ENCODE assay signal across 19 cellular contexts in the genomic region with DNA sequence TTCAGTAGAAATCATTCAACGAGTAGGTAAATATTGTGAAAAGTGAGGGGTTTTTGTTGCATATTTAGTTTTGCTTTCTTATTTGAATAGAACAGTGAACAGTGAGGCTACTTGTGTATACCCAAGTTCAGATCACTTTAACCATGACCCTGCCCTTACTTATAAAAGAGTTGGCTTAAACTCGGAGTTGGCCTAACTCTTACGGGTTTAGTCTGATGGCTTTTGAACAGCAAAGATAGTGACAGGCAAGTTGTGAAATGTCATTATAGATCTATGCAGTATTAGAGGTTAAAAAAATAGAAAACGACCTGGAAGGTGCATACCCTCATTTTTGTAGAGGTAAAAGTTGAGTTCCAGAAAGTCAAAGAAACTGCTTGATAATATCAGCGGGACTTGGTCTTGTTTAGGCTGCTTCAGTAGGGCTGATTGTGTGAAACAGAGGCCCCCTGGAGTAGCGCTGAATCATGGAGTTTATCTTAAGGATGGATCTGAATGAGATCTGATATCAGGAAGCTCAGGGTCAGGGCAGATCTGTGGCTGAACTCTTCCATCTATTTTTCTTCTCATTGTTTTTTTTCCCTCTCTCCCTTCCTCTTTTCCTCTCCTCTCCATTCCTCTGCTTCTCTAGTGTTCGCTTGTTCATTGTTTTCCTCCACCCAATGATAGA.
"Had no signal": no experiment of that assay in that cellular context is flagged by ENCODE, and none has a peak within 500 bp of the region (broad histone marks: within the 10 kb centered on the region; RNA-seq: fewer than 3 reads in every experiment).

No MANE protein-coding gene starts in this region.

- H3K4me3 ChIP-seq: colonic mucosa, gastrocnemius medialis, hepatocyte, lower lobe of right lung, psoas muscle, SK-N-MC, upper lobe of left lung had no signal

- H3K27me3 Mint-ChIP-seq: activated naive CD4-positive, alpha-beta T cell treated with anti-CD3 and anti-CD28 coated beads, Interleukin-2, amount 10 ng/mL, durations not matched to agents 7 days and 5 days had no signal

- H3K27ac ChIP-seq: colonic mucosa, epithelial cell of prostate, gastrocnemius medialis, hepatocyte, lower lobe of right lung, psoas muscle, SK-N-MC, upper lobe of left lung had no signal

- H3K4me3 Mint-ChIP-seq: activated naive CD4-positive, alpha-beta T cell treated with anti-CD3 and anti-CD28 coated beads, Interleukin-2, amount 10 ng/mL, durations not matched to agents 7 days and 5 days; natural killer cell had no signal

- H3K9me3 Mint-ChIP-seq: activated naive CD4-positive, alpha-beta T cell treated with anti-CD3 and anti-CD28 coated beads, Interleukin-2, amount 10 ng/mL, durations not matched to agents 7 days and 5 days; natural killer cell had no signal

- H3K36me3 Mint-ChIP-seq: natural killer cell had no signal

- H3K4me1 ChIP-seq: colonic mucosa, lower lobe of right lung had no signal

- H3K27ac Mint-ChIP-seq: activated naive CD4-positive, alpha-beta T cell treated with anti-CD3 and anti-CD28 coated beads, Interleukin-2, amount 10 ng/mL, durations not matched to agents 7 days and 5 days; activated T-helper 2 cell treated with anti-CD3 and anti-CD28 coated beads, Interferon-gamma antibody, Interleukin-2, Interleukin-4, amounts not matched to agents 10 μg/mL and 5 μg/mL and 100 μg/mL, durations not matched to agents 14 hours and 24 hours and 36 hours; natural killer cell had no signal

- ATAC-seq: gastrocnemius medialis, lower lobe of right lung, natural killer cell, psoas muscle, sciatic nerve had no signal

- H3K36me3 ChIP-seq: colonic mucosa, gastrocnemius medialis, lower lobe of right lung, upper lobe of left lung had no signal

- H3K4me1 Mint-ChIP-seq: activated naive CD4-positive, alpha-beta T cell treated with anti-CD3 and anti-CD28 coated beads, Interleukin-2, amount 10 ng/mL, durations not matched to agents 7 days and 5 days had no signal

- H3K27me3 ChIP-seq: colonic mucosa, gastrocnemius medialis, hepatocyte, upper lobe of left lung had no signal

- DNase-seq: activated CD4-positive, alpha-beta T cell treated with anti-CD3 and anti-CD28 coated beads, Interleukin-2, amount 50 U/mL, for 1 hour; activated CD4-positive, CD25-positive, alpha-beta regulatory T cell; activated naive CD4-positive, alpha-beta T cell treated with anti-CD3 and anti-CD28 coated beads, Interleukin-2, amount 10 ng/mL, durations not matched to agents 7 days and 5 days; colonic mucosa; effector CD4-positive, alpha-beta T cell; gastrocnemius medialis; lower lobe of right lung; natural killer cell; nucleus accumbens; psoas muscle; stimulated activated CD4-positive, alpha-beta T cell treated with anti-CD3 and anti-CD28 coated beads, Interleukin-2, amount 100 ng/mL, for 24 hours; stimulated activated naive CD4-positive, alpha-beta T cell treated with Interleukin-2 at 50 U/mL for 16 hours; T-helper 2 cell; upper lobe of left lung had no signal

- H3K9me3 ChIP-seq: colonic mucosa, gastrocnemius medialis, lower lobe of right lung, psoas muscle, upper lobe of left lung had no signal
